25 cellular contexts compared by ENCODE assay signal in the genomic region with DNA sequence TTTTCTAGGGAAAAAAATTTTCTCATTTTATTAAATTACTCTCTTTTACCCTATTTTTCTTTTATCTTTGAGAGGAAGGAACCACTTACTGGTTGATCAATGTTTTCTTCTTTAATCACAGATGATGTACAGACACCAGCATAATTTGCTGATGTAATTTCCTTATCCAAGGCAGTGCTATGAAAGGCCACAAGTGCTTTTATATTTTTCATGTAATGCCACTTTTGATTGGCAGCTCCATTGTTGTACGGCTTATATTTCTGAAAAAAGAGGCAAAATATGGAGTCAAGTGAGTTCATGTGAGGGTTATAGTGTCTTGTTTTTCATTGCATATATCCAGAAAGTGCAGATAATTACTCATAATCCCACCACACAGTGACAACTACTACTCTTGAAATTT.
"Had no signal": no experiment of that assay in that cellular context is flagged by ENCODE, and none has a peak within 500 bp of the region (broad histone marks: within the 10 kb centered on the region; RNA-seq: fewer than 3 reads in every experiment).

No MANE protein-coding gene starts in this region.

- H3K27me3 Mint-ChIP-seq: effector memory CD8-positive, alpha-beta T cell had no signal

- H3K4me1 ChIP-seq: colonic mucosa, esophagus squamous epithelium, foreskin keratinocyte, gastrocnemius medialis, gastroesophageal sphincter, heart right ventricle had no signal

- H3K4me3 Mint-ChIP-seq: dendritic cell treated with granulocyte-macrophage colony-stimulating factor and Interleukin-4, amounts not matched to agents 40 ng/mL and 50 ng/mL, for 4 days; effector memory CD8-positive, alpha-beta T cell; endodermal cell had no signal

- H3K27me3 ChIP-seq: colonic mucosa, dorsolateral prefrontal cortex, esophagus muscularis mucosa, esophagus squamous epithelium, foreskin keratinocyte, gastrocnemius medialis, gastroesophageal sphincter, heart left ventricle, heart right ventricle had no signal

- H3K9me3 ChIP-seq: colonic mucosa, esophagus muscularis mucosa, esophagus squamous epithelium, gastrocnemius medialis, gastroesophageal sphincter, heart left ventricle, heart right ventricle had no signal

- H3K27ac ChIP-seq: colonic mucosa, coronary artery, dorsolateral prefrontal cortex, epithelial cell of prostate, esophagus muscularis mucosa, esophagus squamous epithelium, foreskin keratinocyte, gastrocnemius medialis, gastroesophageal sphincter, heart left ventricle, heart right ventricle had no signal

- H3K27ac Mint-ChIP-seq: dendritic cell treated with granulocyte-macrophage colony-stimulating factor and Interleukin-4, amounts not matched to agents 40 ng/mL and 50 ng/mL, for 4 days; effector memory CD8-positive, alpha-beta T cell; endodermal cell had no signal

- ATAC-seq: effector memory CD8-positive, alpha-beta T cell; esophagus mucosa; foreskin keratinocyte; gastrocnemius medialis; gastroesophageal sphincter; heart left ventricle; heart right ventricle had no signal

- H3K36me3 ChIP-seq: colonic mucosa, esophagus muscularis mucosa, esophagus squamous epithelium, gastrocnemius medialis, gastroesophageal sphincter, heart left ventricle, heart right ventricle had no signal

- H3K4me3 ChIP-seq: colonic mucosa, coronary artery, dorsolateral prefrontal cortex, esophagus muscularis mucosa, esophagus squamous epithelium, gastrocnemius medialis, gastroesophageal sphincter, heart left ventricle, heart right ventricle had no signal

- H3K9me3 Mint-ChIP-seq: dendritic cell treated with granulocyte-macrophage colony-stimulating factor and Interleukin-4, amounts not matched to agents 40 ng/mL and 50 ng/mL, for 4 days; endodermal cell had no signal

- DNase-seq: colonic mucosa; cortex of kidney; dermis blood vessel endothelial cell; dorsolateral prefrontal cortex; effector CD4-positive, alpha-beta T cell; effector CD8-positive, alpha-beta T cell; effector memory CD4-positive, alpha-beta T cell; effector memory CD8-positive, alpha-beta T cell; endodermal cell; erythroblast; esophagus squamous epithelium; foreskin fibroblast; foreskin keratinocyte; foreskin melanocyte; gastrocnemius medialis; glutamatergic neuron; head of caudate nucleus; heart left ventricle; heart right ventricle had no signal
